ENCODE assay signal across 14 cellular contexts in the genomic region with DNA sequence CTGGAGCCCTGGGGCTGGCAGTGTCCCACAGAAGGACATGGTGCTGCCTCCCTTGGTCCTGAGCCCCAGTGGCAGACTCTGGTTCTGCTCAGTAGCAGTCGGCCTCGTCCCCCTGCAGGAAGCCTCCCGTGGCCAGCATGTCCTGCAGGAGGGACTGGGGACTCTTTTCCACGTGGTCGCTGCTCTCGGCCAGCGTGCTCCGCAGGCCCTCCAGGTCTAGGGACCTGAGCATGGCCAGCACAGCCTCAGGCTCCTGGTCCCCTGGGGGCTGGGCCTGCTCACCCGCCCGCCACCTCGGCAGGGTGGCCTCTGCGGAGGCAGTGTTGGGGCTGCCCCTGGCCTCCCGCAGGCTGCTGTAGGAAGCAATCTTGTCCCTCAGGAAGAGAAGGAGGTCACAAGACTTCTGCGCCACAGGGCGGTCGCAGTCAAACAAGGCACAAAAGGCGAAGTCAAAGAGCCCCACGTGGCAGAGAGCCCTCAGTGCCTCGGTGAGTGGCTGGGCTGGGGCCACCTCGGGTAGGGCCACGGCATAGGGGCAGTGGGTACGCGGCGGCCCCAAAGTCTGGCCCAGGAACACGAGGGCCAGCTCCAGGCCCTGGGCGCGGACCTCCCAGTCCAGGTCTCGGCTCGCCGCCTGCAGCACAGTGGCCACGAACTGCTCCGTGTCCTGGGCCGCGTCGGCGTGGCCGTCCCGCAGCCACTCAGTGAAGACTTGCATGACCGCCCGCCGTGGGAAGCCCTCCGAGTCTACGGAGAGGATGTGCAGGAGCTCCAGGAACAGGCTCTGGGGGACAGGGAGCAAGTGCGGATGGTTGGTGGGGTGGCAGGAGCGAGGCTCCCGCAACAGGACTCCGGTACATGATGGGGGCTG. TPM values are rescaled to one million over a fixed set of nuclear protein-coding genes. Genes with fewer than 3 reads are reported as not detected.
DNase-seq lines count a peak whose midpoint lies in the region; ATAC-seq and TF ChIP-seq lines count a peak whose summit lies in the region.
"Had no signal": no experiment of that assay in that cellular context is flagged by ENCODE, and none has a peak within 500 bp of the region (broad histone marks: within the 10 kb centered on the region; RNA-seq: fewer than 3 reads in every experiment).

No MANE protein-coding gene starts in this region.

- H3K9me3 ChIP-seq in transverse colon: no peaks in the 10 kb centered on the region
- H3K9me3 ChIP-seq in Karpas-422 (ENCODE audit: low read length): no peaks in the 10 kb centered on the region
- H3K9me3 ChIP-seq: MG63, suprapubic skin had no signal

- WGBS in transverse colon (ENCODE audit: low coverage in 1 of 2), 2 donors: 91% methylated on average over 23 of the region's 47 CpGs; no CpG with 5 or more reads in 1 of the 2 donors

- no peak overlapping the region for H2AFZ ChIP-seq in Karpas-422 (ENCODE audit: low read length)

- H3K79me2 ChIP-seq in Karpas-422 (ENCODE audit: low read length): no peaks in the 10 kb centered on the region

- no peaks in the 10 kb centered on the region for H3K27me3 Mint-ChIP-seq in T-cell

- DNase-seq in activated effector memory CD4-positive, alpha-beta T cell treated with anti-CD3 and anti-CD28 coated beads, Interleukin-2, amount 50 U/mL, for 16 hours: peak; percentile 62
- DNase-seq in activated effector memory CD4-positive, alpha-beta T cell treated with Interleukin-2 at 50 U/mL for 16 hours: no peak
- peak in 1 of 34 experiments; percentile 3 for DNase-seq in T-cell
- DNase-seq in left lobe of liver (ENCODE audit: low spot score): no peak
- peak; percentile 5 for DNase-seq in transverse colon
- no peak for DNase-seq in Karpas-422
- DNase-seq in DMS79 (lab: John Stamatoyannopoulos, UW): no peak
- no peak for DNase-seq in activated gamma-delta T cell treated with Interleukin-2 at 50 U/mL for 16 hours
- DNase-seq: amniotic stem cell, immature natural killer cell, MG63, SW 1271 had no signal

- no peaks in the 10 kb centered on the region for H4K20me1 ChIP-seq in Karpas-422 (ENCODE audit: insufficient read depth, low read depth, low read length)

- H3K9me3 Mint-ChIP-seq in T-cell: no peaks in the 10 kb centered on the region
- H3K9me3 Mint-ChIP-seq: immature natural killer cell had no signal

- H3K36me3 Mint-ChIP-seq in T-cell: no peaks in the 10 kb centered on the region
- H3K36me3 Mint-ChIP-seq: immature natural killer cell had no signal

- H3K4me1 Mint-ChIP-seq in T-cell: no peaks in the 10 kb centered on the region
- H3K4me1 Mint-ChIP-seq: immature natural killer cell had no signal

- no peak for TF ChIP-seq EP300 in transverse colon (IDR thresholded peaks at IDR 0.05; ENCODE audit: low read depth)

- TF ChIP-seq CTCF in transverse colon (IDR thresholded peaks at IDR 0.05): no peak

- peak; percentile 6 to 13 (median 10) for ATAC-seq in T-cell (replicated peaks in 1 of 4)
- ATAC-seq in left lobe of liver: peak; percentile 11

- no peak overlapping the region for H3K27ac ChIP-seq in transverse colon
- no peak overlapping the region for H3K27ac ChIP-seq in Karpas-422 (ENCODE audit: low read length)
- H3K27ac ChIP-seq: HL-60, suprapubic skin had no signal

- H3K4me3 Mint-ChIP-seq in T-cell: no peak overlapping the region
- H3K4me3 Mint-ChIP-seq: immature natural killer cell had no signal

- peaks cover 0 to 3% (median 0%) of the 10 kb centered on the region in 4 donors for H3K4me1 ChIP-seq in transverse colon
- no peaks in the 10 kb centered on the region for H3K4me1 ChIP-seq in Karpas-422 (ENCODE audit: low read length)

- H3K4me2 ChIP-seq in Karpas-422 (ENCODE audit: low read depth, low read length, poor library complexity, severe bottlenecking): no peak overlapping the region

- no peak overlapping the region for H3K27ac Mint-ChIP-seq in T-cell
- H3K27ac Mint-ChIP-seq: immature natural killer cell had no signal

- in situ Hi-C loops in transverse colon (cut with MboI; ENCODE audit: low pct_ligation_motif_present in 1 of 4, low pct_unique_long_range_greater_than_20kb in 1 of 4, low sequenced_read_pairs in 3 of 4): no loop called here

- CTCF ChIA-PET in T-cell (lab: Charles Lee): no interaction called here

- no peaks in the 10 kb centered on the region for H3K9me2 ChIP-seq in Karpas-422 (replicated peaks; ENCODE audit: insufficient read depth, low read length)

- H3K9ac ChIP-seq in Karpas-422 (ENCODE audit: low read length): no peak overlapping the region

- H3K36me3 ChIP-seq in transverse colon: peaks cover 0 to 11% (median 4%) of the 10 kb centered on the region in 4 donors
- H3K36me3 ChIP-seq in Karpas-422 (ENCODE audit: insufficient read depth, low read length): no peaks in the 10 kb centered on the region

- POLR2A ChIA-PET in T-cell (lab: Charles Lee): no interaction called here

- intact Hi-C loops in transverse colon (cut with DNase I; ENCODE audit: low total_unique reads): no loop called here

- H3K27me3 ChIP-seq in transverse colon (no peaks in the 10 kb centered on the region), Karpas-422 (ENCODE audit: low read length) (no peaks in the 10 kb centered on the region)
- H3K27me3 ChIP-seq: MG63, suprapubic skin had no signal

- H3K4me3 ChIP-seq in transverse colon: no peak overlapping the region
- no peak overlapping the region for H3K4me3 ChIP-seq in Karpas-422 (ENCODE audit: low read length)
- H3K4me3 ChIP-seq: MG63, suprapubic skin had no signal

- no peak for TF ChIP-seq POLR2A in transverse colon (IDR thresholded peaks at IDR 0.05)

RNA-seq across cellular contexts. Expression of a gene that starts 17.1 kb away (rescaled TPM):
- total RNA-seq in T-cell (10 to 100 TPM; 23.6 to 46.2 (median 43.1) TPM), left lobe of liver (15.6 TPM), transverse colon (100 to 1,000 TPM in 1 of 4 donors, 10 to 100 TPM in 3; 31.7 to 120 (median 40.4) TPM)
- total RNA-seq in Karpas-422 (2014; rRNA removed; shearing (Covaris generic); ENCODE audit: low replicate concordance): 10.5 and 30.1 TPM in 2 replicates

RNA-seq across cellular contexts. Expression of a gene that starts 18.6 kb away (rescaled TPM):
- 100 to 1,000 TPM; 110 to 198 (median 182) TPM for total RNA-seq in T-cell
- 1.2 TPM for total RNA-seq in left lobe of liver
- 100 to 1,000 TPM in 2 of 4 donors, 10 to 100 TPM in 2; 17.9 to 162 (median 80.6) TPM for total RNA-seq in transverse colon
- 0.07 and 0.19 TPM in 2 replicates for total RNA-seq in Karpas-422 (2014; rRNA removed; shearing (Covaris generic); ENCODE audit: low replicate concordance)

RNA-seq across cellular contexts. Expression of a gene that starts 20.6 kb away (rescaled TPM):
- total RNA-seq in T-cell (10 to 100 TPM in 1 of 5 donors, 1 to 10 TPM in 4; 4.5 to 11.7 (median 8.0) TPM), left lobe of liver (5.7 TPM), transverse colon (100 to 1,000 TPM in 1 of 4 donors, 10 to 100 TPM in 3; 27.2 to 187 (median 55.5) TPM)
- total RNA-seq in Karpas-422 (2014; rRNA removed; shearing (Covaris generic); ENCODE audit: low replicate concordance): 0.93 and 1.1 TPM in 2 replicates

Comparison
In these comparisons a context has a peak if more than half of its experiments do, and no peak if none do; other contexts are left out.
1. DNase-seq: peak in activated effector memory CD4-positive, alpha-beta T cell treated with anti-CD3 and anti-CD28 coated beads, Interleukin-2, amount 50 U/mL, for 16 hours (single experiment) and transverse colon (single experiment); none in activated effector memory CD4-positive, alpha-beta T cell treated with Interleukin-2 at 50 U/mL for 16 hours (single experiment), left lobe of liver (single experiment), Karpas-422 (single experiment), DMS79 (single experiment) and activated gamma-delta T cell treated with Interleukin-2 at 50 U/mL for 16 hours (single experiment).